In the genomic region with DNA sequence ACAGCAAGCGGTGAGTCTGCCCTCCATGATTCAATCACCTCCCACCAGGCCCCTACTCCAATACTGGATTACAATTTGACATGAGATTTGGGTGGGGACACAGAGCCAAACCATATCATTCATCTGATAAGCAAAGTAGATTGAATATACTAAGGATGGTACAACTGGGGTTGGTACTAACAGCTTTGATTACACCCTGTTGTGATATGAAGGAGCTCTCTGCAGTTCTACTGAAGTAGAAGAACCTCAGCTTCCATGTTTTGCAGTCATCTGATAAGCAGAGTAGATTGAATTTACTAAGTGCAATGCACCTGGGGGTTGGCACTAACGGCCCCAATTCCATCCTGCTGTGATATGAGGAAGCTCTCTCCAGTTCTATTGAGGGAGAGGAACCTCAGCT, we compare ENCODE assay signal across 32 cellular contexts. TPM values are rescaled to one million over a fixed set of nuclear protein-coding genes. Genes with fewer than 3 reads are reported as not detected.
"Had no signal": no experiment of that assay in that cellular context is flagged by ENCODE, and none has a peak within 500 bp of the region (broad histone marks: within the 10 kb centered on the region; RNA-seq: fewer than 3 reads in every experiment).

No MANE protein-coding gene starts in this region.

- H3K36me3 ChIP-seq: adrenal gland, ascending aorta, brain microvascular endothelial cell, breast epithelium, cardiac muscle cell had no signal

- ATAC-seq: activated naive CD4-positive, alpha-beta T cell treated with anti-CD3 and anti-CD28 coated beads, Interleukin-2, amount 50 U/mL, for 72 hours; activated naive CD8-positive, alpha-beta T cell treated with anti-CD3 and anti-CD28 coated beads, Interleukin-2, amount 50 U/mL, for 24 hours; activated T-cell treated with anti-CD3 and anti-CD28 coated beads, Interleukin-2, amount 50 U/mL, for 4 hours; activated T-cell treated with anti-CD3 and anti-CD28 coated beads, Interleukin-2, amount 50 U/mL, for 72 hours; activated T-helper 17 cell treated with anti-CD3 and anti-CD28 coated beads, Interleukin-2, amount 50 U/mL, for 72 hours; body of pancreas had no signal

- H3K4me1 ChIP-seq: adrenal gland, ascending aorta, body of pancreas, breast epithelium had no signal

- H3K27ac ChIP-seq: adrenal gland, ascending aorta, body of pancreas, brain microvascular endothelial cell, breast epithelium, cardiac muscle cell had no signal

- DNase-seq: activated effector memory CD4-positive, alpha-beta T cell treated with anti-CD3 and anti-CD28 coated beads, Interleukin-2, amount 50 U/mL, for 16 hours; activated effector memory CD4-positive, alpha-beta T cell treated with Interleukin-2 at 50 U/mL for 16 hours; activated gamma-delta T cell; activated gamma-delta T cell treated with Interleukin-2 at 50 U/mL for 16 hours; activated naive CD4-positive, alpha-beta T cell; activated naive CD4-positive, alpha-beta T cell treated with anti-CD3 and anti-CD28 coated beads for 36 hours; activated naive CD4-positive, alpha-beta T cell treated with anti-CD3 and anti-CD28 coated beads, Interleukin-2, amount 10 ng/mL, durations not matched to agents 7 days and 5 days; activated naive CD4-positive, alpha-beta T cell treated with anti-CD3 and anti-CD28 coated beads, Interleukin-2, amount 50 U/mL, for 16 hours; activated naive CD4-positive, alpha-beta T cell treated with Interleukin-2 at 50 U/mL for 16 hours; activated naive CD8-positive, alpha-beta T cell treated with anti-CD3 and anti-CD28 coated beads for 36 hours; activated naive CD8-positive, alpha-beta T cell treated with anti-CD3 and anti-CD28 coated beads, Interleukin-2, amount 10 ng/mL, durations not matched to agents 7 days and 5 days; activated naive CD8-positive, alpha-beta T cell treated with anti-CD3 and anti-CD28 coated beads, Interleukin-2, amount 50 U/mL, for 24 hours; activated T-cell treated with anti-CD3 and anti-CD28 coated beads, Interleukin-2, amount 50 U/mL, for 1 hour; activated T-cell treated with anti-CD3 and anti-CD28 coated beads, Interleukin-2, amount 50 U/mL, for 24 hours; activated T-cell treated with anti-CD3 and anti-CD28 coated beads, Interleukin-2, amount 50 U/mL, for 4 hours; activated T-cell treated with anti-CD3 and anti-CD28 coated beads, Interleukin-2, amount 50 U/mL, for 48 hours; activated T-cell treated with anti-CD3 and anti-CD28 coated beads, Interleukin-2, amount 50 U/mL, for 72 hours; adrenal gland; amniotic stem cell; amygdala; anterior cingulate cortex; aorta; body of pancreas; brain microvascular endothelial cell; caudate nucleus; central memory CD4-positive, alpha-beta T cell; cerebellar nuclear complex had no signal

- H3K4me3 ChIP-seq: adrenal gland, ascending aorta, body of pancreas, breast epithelium, cardiac muscle cell had no signal

- H3K27me3 ChIP-seq: adrenal gland, ascending aorta, body of pancreas, brain microvascular endothelial cell, breast epithelium, cardiac muscle cell had no signal

- H3K9me3 ChIP-seq: adrenal gland, ascending aorta, body of pancreas, breast epithelium had no signal

RNA-seq across cellular contexts. Expression of gene RWDD3, which starts 31.1 kb away (rescaled TPM):
- total RNA-seq: ascending aorta had no signal
